ENCODE assay signal across 17 cellular contexts in the genomic region with DNA sequence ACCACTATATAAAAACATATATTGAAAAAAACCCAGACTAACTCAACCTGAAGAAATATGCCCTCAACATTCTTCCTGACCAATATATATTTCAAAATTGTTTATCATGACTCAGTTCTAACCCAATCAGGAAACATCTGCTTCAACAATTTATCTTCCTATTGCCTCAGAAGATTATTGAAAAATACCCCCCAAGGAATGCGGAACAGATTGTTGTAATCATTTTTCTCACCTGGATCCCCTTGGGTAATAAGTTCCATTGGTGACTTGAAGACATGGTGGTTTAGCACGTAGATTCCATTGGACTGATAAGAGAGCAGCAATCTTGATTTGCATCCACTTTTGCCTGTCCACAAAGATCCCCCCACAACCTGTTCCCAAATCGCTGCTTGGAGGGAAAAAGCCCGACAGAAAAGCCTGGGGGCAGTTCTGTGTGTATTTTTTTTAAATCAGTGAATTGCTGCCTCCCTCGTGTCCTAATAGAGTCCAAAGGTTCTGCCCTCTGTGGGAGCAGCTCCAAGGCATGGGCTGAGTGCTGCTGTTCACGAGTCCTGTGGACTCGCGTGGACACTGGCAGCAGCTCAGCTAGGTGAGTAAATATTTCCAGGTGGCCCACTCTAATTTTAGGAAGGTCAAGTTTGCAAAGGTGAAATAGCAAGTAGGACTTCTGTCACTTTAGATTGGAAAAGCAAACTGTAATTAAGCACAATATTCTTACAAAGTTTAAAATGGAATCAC. TPM values are rescaled to one million over a fixed set of nuclear protein-coding genes. Genes with fewer than 3 reads are reported as not detected.
"Had no signal": no experiment of that assay in that cellular context is flagged by ENCODE, and none has a peak within 500 bp of the region (broad histone marks: within the 10 kb centered on the region; RNA-seq: fewer than 3 reads in every experiment).

No MANE protein-coding gene starts in this region.

- H3K27ac Mint-ChIP-seq: activated naive CD8-positive, alpha-beta T cell treated with anti-CD3 and anti-CD28 coated beads, Interleukin-2, amount 10 ng/mL, durations not matched to agents 7 days and 5 days; mesothelial cell of epicardium; stimulated activated naive B cell treated with anti-CD40 and anti-IgM and Interleukin-4, amounts not matched to agents 10 μg/mL and 1 μg/mL and 100 μg/mL, for 72 hours had no signal

- H3K27me3 ChIP-seq: pancreas, vagina had no signal

- H3K9me3 Mint-ChIP-seq: activated naive CD8-positive, alpha-beta T cell treated with anti-CD3 and anti-CD28 coated beads, Interleukin-2, amount 10 ng/mL, durations not matched to agents 7 days and 5 days; mesothelial cell of epicardium; stimulated activated naive B cell treated with anti-CD40 and anti-IgM and Interleukin-4, amounts not matched to agents 10 μg/mL and 1 μg/mL and 100 μg/mL, for 72 hours had no signal

- DNase-seq: activated CD4-positive, CD25-positive, alpha-beta regulatory T cell treated with anti-CD3 and anti-CD28 coated beads, Interleukin-2, amount 50 U/mL, for 72 hours; activated naive CD4-positive, alpha-beta T cell; activated naive CD8-positive, alpha-beta T cell treated with anti-CD3 and anti-CD28 coated beads, Interleukin-2, amount 10 ng/mL, durations not matched to agents 7 days and 5 days; activated T-cell treated with anti-CD3 and anti-CD28 coated beads for 4 hours; anterior cingulate cortex; lower lobe of right lung; pancreas; stimulated activated CD4-positive, alpha-beta T cell treated with anti-CD3 and anti-CD28 coated beads, Interleukin-15, amount 100 ng/mL, for 24 hours; stimulated activated CD4-positive, alpha-beta T cell treated with anti-CD3 and anti-CD28 coated beads, Interleukin-4, amount 100 ng/mL, for 1 hour; stimulated activated naive B cell treated with anti-CD40 and anti-IgM and Interleukin-4, amounts not matched to agents 10 μg/mL and 1 μg/mL and 100 μg/mL, for 72 hours; T-helper 1 cell had no signal

- H3K36me3 ChIP-seq: lower lobe of right lung, pancreas, tibial nerve, vagina had no signal

- H3K4me1 ChIP-seq: pancreas had no signal

- H3K36me3 Mint-ChIP-seq: activated naive CD8-positive, alpha-beta T cell treated with anti-CD3 and anti-CD28 coated beads, Interleukin-2, amount 10 ng/mL, durations not matched to agents 7 days and 5 days; mesothelial cell of epicardium; stimulated activated naive B cell treated with anti-CD40 and anti-IgM and Interleukin-4, amounts not matched to agents 10 μg/mL and 1 μg/mL and 100 μg/mL, for 72 hours had no signal

- H3K9me3 ChIP-seq: lower lobe of right lung, pancreas, tibial nerve, vagina had no signal

- H3K4me3 Mint-ChIP-seq: activated naive CD8-positive, alpha-beta T cell treated with anti-CD3 and anti-CD28 coated beads, Interleukin-2, amount 10 ng/mL, durations not matched to agents 7 days and 5 days; mesothelial cell of epicardium; stimulated activated naive B cell treated with anti-CD40 and anti-IgM and Interleukin-4, amounts not matched to agents 10 μg/mL and 1 μg/mL and 100 μg/mL, for 72 hours had no signal

- FAIRE-seq: bronchial epithelial cell, pancreas had no signal

- H3K27ac ChIP-seq: dorsolateral prefrontal cortex, lower lobe of right lung, pancreas, tibial nerve, vagina had no signal

- H3K4me3 ChIP-seq: dorsolateral prefrontal cortex, lower lobe of right lung, pancreas, tibial nerve, vagina had no signal

- ATAC-seq: esophagus mucosa; lower lobe of right lung; pancreas; stimulated activated naive B cell treated with anti-CD40 and anti-IgM and Interleukin-4, amounts not matched to agents 10 μg/mL and 1 μg/mL and 100 μg/mL, for 72 hours had no signal

RNA-seq across cellular contexts. Expression of a gene that starts 5.9 kb away (rescaled TPM):
- total RNA-seq: activated naive CD8-positive, alpha-beta T cell treated with anti-CD3 and anti-CD28 coated beads, Interleukin-2, amount 10 ng/mL, durations not matched to agents 7 days and 5 days had no signal
